In genomic region chr1:111208921-111209320, GRCh38 we compare ENCODE assay signal across 18 cellular contexts. TPM values are rescaled to one million over a fixed set of nuclear protein-coding genes. Genes with fewer than 3 reads are reported as not detected.
"Had no signal": no experiment of that assay in that cellular context is flagged by ENCODE, and none has a peak within 500 bp of the region (broad histone marks: within the 10 kb centered on the region; RNA-seq: fewer than 3 reads in every experiment).

No MANE protein-coding gene starts in this region.

- H3K27me3 Mint-ChIP-seq: activated CD4-positive, alpha-beta T cell treated with anti-CD3 and anti-CD28 coated beads for 36 hours; activated CD8-positive, alpha-beta memory T cell treated with anti-CD3 and anti-CD28 coated beads, Interleukin-2, amount 10 ng/mL, durations not matched to agents 7 days and 5 days; activated naive CD8-positive, alpha-beta T cell had no signal

- ATAC-seq: activated CD4-positive, alpha-beta T cell treated with anti-CD3 and anti-CD28 coated beads for 36 hours; activated CD8-positive, alpha-beta memory T cell treated with anti-CD3 and anti-CD28 coated beads, Interleukin-2, amount 10 ng/mL, durations not matched to agents 7 days and 5 days; WTC11 had no signal

- H3K4me3 Mint-ChIP-seq: activated CD4-positive, alpha-beta memory T cell treated with anti-CD3 and anti-CD28 coated beads, Interleukin-2, amount 10 ng/mL, durations not matched to agents 7 days and 5 days; activated CD4-positive, alpha-beta T cell treated with anti-CD3 and anti-CD28 coated beads for 36 hours; activated CD8-positive, alpha-beta memory T cell treated with anti-CD3 and anti-CD28 coated beads, Interleukin-2, amount 10 ng/mL, durations not matched to agents 7 days and 5 days; activated naive CD8-positive, alpha-beta T cell; WTC11 had no signal

- H3K36me3 ChIP-seq: esophagus squamous epithelium, tibial artery had no signal

- FAIRE-seq: islet of Langerhans, urothelium cell line had no signal

- H3K36me3 Mint-ChIP-seq: activated CD8-positive, alpha-beta memory T cell treated with anti-CD3 and anti-CD28 coated beads, Interleukin-2, amount 10 ng/mL, durations not matched to agents 7 days and 5 days; activated naive CD8-positive, alpha-beta T cell; WTC11 had no signal

- H3K27ac Mint-ChIP-seq: activated CD4-positive, alpha-beta memory T cell treated with anti-CD3 and anti-CD28 coated beads, Interleukin-2, amount 10 ng/mL, durations not matched to agents 7 days and 5 days; activated CD8-positive, alpha-beta memory T cell treated with anti-CD3 and anti-CD28 coated beads, Interleukin-2, amount 10 ng/mL, durations not matched to agents 7 days and 5 days; WTC11 had no signal

- H3K27ac ChIP-seq: tibial artery had no signal

- H3K9me3 Mint-ChIP-seq: activated CD4-positive, alpha-beta memory T cell treated with anti-CD3 and anti-CD28 coated beads, Interleukin-2, amount 10 ng/mL, durations not matched to agents 7 days and 5 days had no signal

- H3K4me3 ChIP-seq: esophagus squamous epithelium, lung, tibial artery had no signal

- H3K9me3 ChIP-seq: esophagus squamous epithelium, tibial artery had no signal

- DNase-seq: activated CD4-positive, alpha-beta memory T cell treated with anti-CD3 and anti-CD28 coated beads, Interleukin-2, amount 10 ng/mL, durations not matched to agents 7 days and 5 days; activated CD4-positive, alpha-beta T cell treated with anti-CD3 and anti-CD28 coated beads for 36 hours; activated CD8-positive, alpha-beta memory T cell treated with anti-CD3 and anti-CD28 coated beads, Interleukin-2, amount 10 ng/mL, durations not matched to agents 7 days and 5 days; effector CD4-positive, alpha-beta T cell; esophagus squamous epithelium; hippocampal formation; midbrain; retina; stimulated activated naive CD4-positive, alpha-beta T cell treated with Interleukin-2 at 50 U/mL for 16 hours; tibial artery had no signal

RNA-seq across cellular contexts. Expression of gene DENND2D, which starts 8.5 kb away (rescaled TPM):
- polyA plus RNA-seq: neural cell had no signal

RNA-seq across cellular contexts. Expression of gene CHI3L2, which starts 18.6 kb away (rescaled TPM):
- total RNA-seq: cerebellum, glomerular endothelial cell had no signal
- polyA plus RNA-seq: neural cell had no signal
